32 cellular contexts compared by ENCODE assay signal in the genomic region with DNA sequence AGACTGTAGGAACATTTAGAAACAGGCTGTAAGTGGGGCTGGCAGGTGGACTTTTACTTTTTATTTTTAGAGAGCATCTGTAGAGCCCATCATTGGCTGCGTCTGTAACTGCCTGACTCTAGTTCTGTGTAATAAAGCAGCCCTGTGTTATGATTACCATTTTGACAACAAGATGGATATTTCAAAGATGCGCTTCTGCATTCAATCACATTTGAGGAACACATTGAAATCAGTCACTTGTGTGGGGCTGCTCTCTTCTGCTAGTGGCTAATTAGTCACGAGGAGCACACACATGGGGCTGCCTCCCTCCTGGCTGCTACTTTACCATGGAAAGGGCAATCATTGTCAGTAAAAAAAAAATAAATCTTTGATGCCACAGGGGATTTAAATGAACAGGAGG.
"Had no signal": no experiment of that assay in that cellular context is flagged by ENCODE, and none has a peak within 500 bp of the region (broad histone marks: within the 10 kb centered on the region; RNA-seq: fewer than 3 reads in every experiment).

No MANE protein-coding gene starts in this region.

- H3K36me3 Mint-ChIP-seq: activated CD4-positive, alpha-beta memory T cell treated with anti-CD3 and anti-CD28 coated beads for 36 hours; activated naive CD4-positive, alpha-beta T cell treated with anti-CD3 and anti-CD28 coated beads, Interleukin-2, amount 10 ng/mL, durations not matched to agents 7 days and 5 days; activated naive CD4-positive, alpha-beta T cell treated with anti-CD3 and anti-CD28 coated beads, Interleukin-2, amount 50 U/mL, for 24 hours; activated naive CD8-positive, alpha-beta T cell; activated naive CD8-positive, alpha-beta T cell treated with anti-CD3 and anti-CD28 coated beads, Interleukin-2, amount 10 ng/mL, durations not matched to agents 7 days and 5 days had no signal

- H3K36me3 ChIP-seq: cardiac muscle cell had no signal

- H3K27ac ChIP-seq: body of pancreas, cardiac muscle cell, VCaP had no signal

- H3K9me3 Mint-ChIP-seq: activated CD4-positive, alpha-beta memory T cell treated with anti-CD3 and anti-CD28 coated beads for 36 hours; activated CD8-positive, alpha-beta T cell treated with anti-CD3 and anti-CD28 coated beads for 36 hours; activated naive CD4-positive, alpha-beta T cell treated with anti-CD3 and anti-CD28 coated beads, Interleukin-2, amount 10 ng/mL, durations not matched to agents 7 days and 5 days; activated naive CD8-positive, alpha-beta T cell treated with anti-CD3 and anti-CD28 coated beads, Interleukin-2, amount 10 ng/mL, durations not matched to agents 7 days and 5 days; activated naive CD8-positive, alpha-beta T cell treated with anti-CD3 and anti-CD28 coated beads, Interleukin-2, amount 50 U/mL, for 24 hours; activated T-cell treated with anti-CD3 and anti-CD28 coated beads, Interleukin-2, amount 50 U/mL, for 24 hours; activated T-helper 2 cell treated with anti-CD3 and anti-CD28 coated beads, Interferon-gamma antibody, Interleukin-2, Interleukin-4, amounts not matched to agents 10 μg/mL and 5 μg/mL and 100 μg/mL, durations not matched to agents 14 hours and 24 hours and 36 hours; central memory CD8-positive, alpha-beta T cell; T-helper 2 cell treated with Interferon-gamma antibody and Interleukin-4, amounts not matched to agents 5 μg/mL and 100 μg/mL, for 36 hours had no signal

- DNase-seq: activated B cell treated with CpG ODN at 0.5 μM for 24 hours; activated CD4-positive, alpha-beta memory T cell treated with anti-CD3 and anti-CD28 coated beads for 36 hours; activated CD4-positive, alpha-beta T cell treated with anti-CD3 and anti-CD28 coated beads for 4 hours; activated CD4-positive, alpha-beta T cell treated with anti-CD3 and anti-CD28 coated beads, Interleukin-2, amount 10 ng/mL, durations not matched to agents 24 days and 14 days; activated CD4-positive, alpha-beta T cell treated with anti-CD3 and anti-CD28 coated beads, Interleukin-2, amount 50 U/mL, for 1 hour; activated CD4-positive, alpha-beta T cell treated with anti-CD3 and anti-CD28 coated beads, Interleukin-2, amount 50 U/mL, for 4 hours; activated CD4-positive, CD25-positive, alpha-beta regulatory T cell treated with anti-CD3 and anti-CD28 coated beads, Interleukin-2, amount 50 U/mL, for 72 hours; activated CD8-positive, alpha-beta memory T cell treated with anti-CD3 and anti-CD28 coated beads, Interleukin-2, amount 50 U/mL, for 4 hours; activated CD8-positive, alpha-beta T cell treated with anti-CD3 and anti-CD28 coated beads for 36 hours; activated effector memory CD4-positive, alpha-beta T cell treated with Interleukin-2 at 50 U/mL for 16 hours; activated gamma-delta T cell; activated naive CD4-positive, alpha-beta T cell treated with anti-CD3 and anti-CD28 coated beads, Interleukin-2, amount 10 ng/mL, durations not matched to agents 7 days and 5 days; activated naive CD4-positive, alpha-beta T cell treated with Interleukin-2 at 50 U/mL for 16 hours; activated naive CD8-positive, alpha-beta T cell treated with anti-CD3 and anti-CD28 coated beads, Interleukin-2, amount 10 ng/mL, durations not matched to agents 7 days and 5 days; activated naive CD8-positive, alpha-beta T cell treated with anti-CD3 and anti-CD28 coated beads, Interleukin-2, amount 50 U/mL, for 24 hours; activated T-cell treated with anti-CD3 and anti-CD28 coated beads, Interleukin-2, amount 50 U/mL, for 24 hours; activated T-cell treated with anti-CD3 and anti-CD28 coated beads, Interleukin-2, amount 50 U/mL, for 48 hours; aorta; body of pancreas; caudate nucleus; cerebellar nuclear complex; T-helper 1 cell; T-helper 2 cell; T-helper 9 cell had no signal

- H3K27ac Mint-ChIP-seq: activated B cell treated with CpG ODN at 0.5 μM for 24 hours; activated CD4-positive, alpha-beta memory T cell treated with anti-CD3 and anti-CD28 coated beads for 36 hours; activated CD4-positive, alpha-beta T cell treated with anti-CD3 and anti-CD28 coated beads, Interleukin-2, amount 10 ng/mL, durations not matched to agents 24 days and 14 days; activated CD8-positive, alpha-beta T cell treated with anti-CD3 and anti-CD28 coated beads for 36 hours; activated naive CD4-positive, alpha-beta T cell treated with anti-CD3 and anti-CD28 coated beads, Interleukin-2, amount 10 ng/mL, durations not matched to agents 7 days and 5 days; activated naive CD4-positive, alpha-beta T cell treated with anti-CD3 and anti-CD28 coated beads, Interleukin-2, amount 50 U/mL, for 24 hours; activated naive CD8-positive, alpha-beta T cell; activated naive CD8-positive, alpha-beta T cell treated with anti-CD3 and anti-CD28 coated beads, Interleukin-2, amount 10 ng/mL, durations not matched to agents 7 days and 5 days; activated naive CD8-positive, alpha-beta T cell treated with anti-CD3 and anti-CD28 coated beads, Interleukin-2, amount 50 U/mL, for 24 hours; activated T-cell treated with anti-CD3 and anti-CD28 coated beads, Interleukin-2, amount 50 U/mL, for 24 hours; activated T-helper 2 cell treated with anti-CD3 and anti-CD28 coated beads, Interferon-gamma antibody, Interleukin-2, Interleukin-4, amounts not matched to agents 10 μg/mL and 5 μg/mL and 100 μg/mL, durations not matched to agents 14 hours and 24 hours and 36 hours; T-helper 1 cell treated with Interleukin-12 subunit alpha and Interleukin-12 subunit beta and Interleukin-4 antibody, amounts not matched to agents 30 μg/mL and 1 μg/mL, for 36 hours; T-helper 2 cell treated with Interferon-gamma antibody and Interleukin-4, amounts not matched to agents 5 μg/mL and 100 μg/mL, for 36 hours had no signal

- H3K27me3 Mint-ChIP-seq: activated B cell treated with CpG ODN at 0.5 μM for 24 hours; activated CD4-positive, alpha-beta memory T cell treated with anti-CD3 and anti-CD28 coated beads for 36 hours; activated CD4-positive, alpha-beta T cell treated with anti-CD3 and anti-CD28 coated beads, Interleukin-2, amount 10 ng/mL, durations not matched to agents 24 days and 14 days; activated CD8-positive, alpha-beta T cell treated with anti-CD3 and anti-CD28 coated beads for 36 hours; activated naive CD4-positive, alpha-beta T cell treated with anti-CD3 and anti-CD28 coated beads, Interleukin-2, amount 10 ng/mL, durations not matched to agents 7 days and 5 days; activated naive CD4-positive, alpha-beta T cell treated with anti-CD3 and anti-CD28 coated beads, Interleukin-2, amount 50 U/mL, for 24 hours; activated naive CD8-positive, alpha-beta T cell; activated naive CD8-positive, alpha-beta T cell treated with anti-CD3 and anti-CD28 coated beads, Interleukin-2, amount 10 ng/mL, durations not matched to agents 7 days and 5 days; activated naive CD8-positive, alpha-beta T cell treated with anti-CD3 and anti-CD28 coated beads, Interleukin-2, amount 50 U/mL, for 24 hours; activated T-cell treated with anti-CD3 and anti-CD28 coated beads, Interleukin-2, amount 50 U/mL, for 24 hours; central memory CD8-positive, alpha-beta T cell had no signal

- H3K27me3 ChIP-seq: body of pancreas, cardiac muscle cell had no signal

- H3K4me3 Mint-ChIP-seq: activated B cell treated with CpG ODN at 0.5 μM for 24 hours; activated CD4-positive, alpha-beta memory T cell treated with anti-CD3 and anti-CD28 coated beads for 36 hours; activated CD4-positive, alpha-beta T cell treated with anti-CD3 and anti-CD28 coated beads, Interleukin-2, amount 10 ng/mL, durations not matched to agents 24 days and 14 days; activated CD8-positive, alpha-beta T cell treated with anti-CD3 and anti-CD28 coated beads for 36 hours; activated naive CD4-positive, alpha-beta T cell treated with anti-CD3 and anti-CD28 coated beads, Interleukin-2, amount 10 ng/mL, durations not matched to agents 7 days and 5 days; activated naive CD4-positive, alpha-beta T cell treated with anti-CD3 and anti-CD28 coated beads, Interleukin-2, amount 50 U/mL, for 24 hours; activated naive CD8-positive, alpha-beta T cell; activated naive CD8-positive, alpha-beta T cell treated with anti-CD3 and anti-CD28 coated beads, Interleukin-2, amount 10 ng/mL, durations not matched to agents 7 days and 5 days; activated naive CD8-positive, alpha-beta T cell treated with anti-CD3 and anti-CD28 coated beads, Interleukin-2, amount 50 U/mL, for 24 hours; activated T-cell treated with anti-CD3 and anti-CD28 coated beads, Interleukin-2, amount 50 U/mL, for 24 hours; central memory CD8-positive, alpha-beta T cell; T-helper 1 cell treated with Interleukin-12 subunit alpha and Interleukin-12 subunit beta and Interleukin-4 antibody, amounts not matched to agents 30 μg/mL and 1 μg/mL, for 36 hours; T-helper 2 cell treated with Interferon-gamma antibody and Interleukin-4, amounts not matched to agents 5 μg/mL and 100 μg/mL, for 36 hours had no signal

- H3K4me1 Mint-ChIP-seq: activated B cell treated with CpG ODN at 0.5 μM for 24 hours; activated CD4-positive, alpha-beta T cell treated with anti-CD3 and anti-CD28 coated beads, Interleukin-2, amount 10 ng/mL, durations not matched to agents 24 days and 14 days; activated naive CD4-positive, alpha-beta T cell treated with anti-CD3 and anti-CD28 coated beads, Interleukin-2, amount 10 ng/mL, durations not matched to agents 7 days and 5 days; activated naive CD4-positive, alpha-beta T cell treated with anti-CD3 and anti-CD28 coated beads, Interleukin-2, amount 50 U/mL, for 24 hours; activated naive CD8-positive, alpha-beta T cell treated with anti-CD3 and anti-CD28 coated beads, Interleukin-2, amount 10 ng/mL, durations not matched to agents 7 days and 5 days; activated naive CD8-positive, alpha-beta T cell treated with anti-CD3 and anti-CD28 coated beads, Interleukin-2, amount 50 U/mL, for 24 hours; central memory CD8-positive, alpha-beta T cell had no signal

- H3K9me3 ChIP-seq: body of pancreas had no signal

- ATAC-seq: activated CD8-positive, alpha-beta T cell treated with anti-CD3 and anti-CD28 coated beads for 36 hours; activated naive CD8-positive, alpha-beta T cell treated with anti-CD3 and anti-CD28 coated beads, Interleukin-2, amount 50 U/mL, for 24 hours; body of pancreas had no signal

- H3K4me3 ChIP-seq: body of pancreas, cardiac muscle cell had no signal
